Comparison of ENCODE assay signal across 8 cellular contexts in genomic region chr10:37856881-37857286, GRCh38. TPM values are rescaled to one million over a fixed set of nuclear protein-coding genes. Genes with fewer than 3 reads are reported as not detected.
DNase-seq lines count a peak whose midpoint lies in the region; ATAC-seq and TF ChIP-seq lines count a peak whose summit lies in the region.

No MANE protein-coding gene starts in this region.

- WGBS in tibial nerve, 2 donors = 0 to 1% methylated on average over 16 of the region's 16 CpGs

- peak overlapping the region; percentile 100 for H3K27ac ChIP-seq in tibial nerve

- 0 out of 2 replicates have a peak, but pooled peaks cover 2% of the 10 kb centered on the region for H3K4me1 Mint-ChIP-seq in WTC11

- H3K4me1 ChIP-seq in endocrine pancreas (ENCODE audit: control insufficient read depth, insufficient read depth, low read length) = no peaks in the 10 kb centered on the region
- peaks cover 0 to 36% (median 12%) of the 10 kb centered on the region in 4 donors for H3K4me1 ChIP-seq in tibial nerve

- H3K9me3 Mint-ChIP-seq in WTC11 = peaks cover 76% of the 10 kb centered on the region

- peak overlapping the region; percentile 23 for H3K9ac ChIP-seq in endocrine pancreas (ENCODE audit: control insufficient read depth, insufficient read depth, low read length)

- no peak overlapping the region for H3K27ac Mint-ChIP-seq in WTC11

- H3K4me3 ChIP-seq in endocrine pancreas (ENCODE audit: control insufficient read depth, insufficient read depth, low read length) (peak overlapping the region; percentile 85), tibial nerve (peak overlapping the region; percentile 78 to 95 (median 89))

- H3K36me3 ChIP-seq in endocrine pancreas (ENCODE audit: control insufficient read depth, insufficient read depth, low read length) (no peaks in the 10 kb centered on the region), tibial nerve (peaks cover 0 to 10% (median 0%) of the 10 kb centered on the region in 3 donors)

- TF ChIP-seq CTCF in WTC11 (IDR thresholded peaks at IDR 0.05) (no peak), tibial nerve (IDR thresholded peaks at IDR 0.05) (no peak)

- no peaks in the 10 kb centered on the region for H3K9me3 ChIP-seq in endocrine pancreas (ENCODE audit: control insufficient read depth, low read length)
- no peaks in the 10 kb centered on the region for H3K9me3 ChIP-seq in tibial nerve

- DNase-seq in D341Med (ENCODE audit: low spot score) (peak; percentile 42), WTC11 (ENCODE audit: low spot score) (peak; percentile 9), myocyte (ENCODE audit: low read depth) (peak; percentile 18), tibial nerve (ENCODE audit: low spot score in 2 of 2) (peak in 1 of 2 donors; percentile 5), epidermal melanocyte (ENCODE audit: insufficient read length, low spot score) (no peak)

- H3K27me3 ChIP-seq in endocrine pancreas (ENCODE audit: control insufficient read depth, insufficient read depth, low read length) = no peaks in the 10 kb centered on the region
- H3K27me3 ChIP-seq in tibial nerve = no peaks in the 10 kb centered on the region

- TF ChIP-seq POLR2A in tibial nerve (IDR thresholded peaks at IDR 0.05) = no peak

- CTCF ChIA-PET in WTC11 (lab: Charles Lee) = no interaction called here

- H3K27me3 Mint-ChIP-seq in WTC11 (ENCODE audit: low read depth) = peaks cover 19% of the 10 kb centered on the region

- POLR2A ChIA-PET in WTC11 (lab: Charles Lee) = no interaction called here

- no peak for TF ChIP-seq EP300 in tibial nerve (IDR thresholded peaks at IDR 0.05)

- H3K4me3 Mint-ChIP-seq in WTC11 = peak overlapping the region; percentile 72

- ATAC-seq in GM21360 (IDR thresholded peaks at IDR 0.05; ENCODE audit: unreplicated experiment) (peak; percentile 11), HG03571 (IDR thresholded peaks at IDR 0.05; ENCODE audit: unreplicated experiment) (peak; percentile 24), WTC11 (peak; percentile 17; the same call in 1 of the 2 replicates)

- peaks cover 60% of the 10 kb centered on the region for H3K36me3 Mint-ChIP-seq in WTC11

TF ChIP-seq in WTC11, 78 proteins besides CTCF, POLR2A, EP300 and RAD21:
- no peak for TF ChIP-seq MXD4 (CRISPR knock-in tag; IDR thresholded peaks at IDR 0.05; ENCODE audit: borderline replicate concordance)
- no peak for TF ChIP-seq SP1 (CRISPR knock-in tag; conservative IDR thresholded peaks at IDR 0.05)
- TF ChIP-seq IRF1 (CRISPR knock-in tag; IDR thresholded peaks at IDR 0.05) = no peak
- TF ChIP-seq IRF2 (CRISPR knock-in tag; IDR thresholded peaks at IDR 0.05; ENCODE audit: borderline replicate concordance, low read depth) = no peak
- TF ChIP-seq ETV6 (CRISPR knock-in tag; IDR thresholded peaks at IDR 0.05) = no peak
- no peak for TF ChIP-seq ZNF423 (CRISPR knock-in tag; IDR thresholded peaks at IDR 0.05)
- TF ChIP-seq GABPB1 (CRISPR knock-in tag; IDR thresholded peaks at IDR 0.05) = no peak
- TF ChIP-seq ZNF281 (CRISPR knock-in tag; IDR thresholded peaks at IDR 0.05) = no peak
- no peak for TF ChIP-seq PRRX2 (CRISPR knock-in tag; IDR thresholded peaks at IDR 0.05)
- no peak for TF ChIP-seq EMX1 (CRISPR knock-in tag; IDR thresholded peaks at IDR 0.05)
- TF ChIP-seq TP53 (CRISPR knock-in tag; IDR thresholded peaks at IDR 0.05) = no peak
- no peak for TF ChIP-seq E2F1 (CRISPR knock-in tag; IDR thresholded peaks at IDR 0.05)
- no peak for TF ChIP-seq NR1H2 (CRISPR knock-in tag; IDR thresholded peaks at IDR 0.05)

RNA-seq across cellular contexts. Expression of gene ZNF248, which starts 0.5 kb away (rescaled TPM):
- total RNA-seq in WTC11 (2021) = 1.9 to 2.6 TPM (median 2.3 TPM) in 3 replicates
- 11.4 and 12.1 TPM in 2 replicates for total RNA-seq in myocyte
- 6.7 TPM for polyA plus RNA-seq in myocyte (2012)
- 10 to 100 TPM; 11.8 to 24.0 (median 16.1) TPM for total RNA-seq in tibial nerve
